In the genomic region with DNA sequence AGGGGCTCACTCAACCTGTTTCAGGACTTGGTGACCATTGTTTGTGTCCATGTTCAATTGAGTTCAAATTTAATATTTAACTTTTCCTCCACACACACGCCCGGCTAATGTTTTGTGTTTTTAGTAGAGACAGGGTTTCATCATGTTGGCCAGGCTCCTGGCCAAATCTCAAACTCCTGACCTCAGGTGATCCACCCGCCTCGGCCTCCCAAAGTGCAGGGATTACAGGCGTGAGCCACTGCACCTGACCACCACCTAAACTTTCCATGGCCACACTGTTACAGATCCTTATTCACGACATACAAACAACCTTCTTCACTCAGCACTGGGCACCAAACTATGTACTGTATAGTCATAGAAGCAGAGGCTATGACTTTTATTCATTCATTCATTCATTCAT, we compare ENCODE assay signal across 3 cellular contexts. TPM values are rescaled to one million over a fixed set of nuclear protein-coding genes. Genes with fewer than 3 reads are reported as not detected.
"Had no signal": no experiment of that assay in that cellular context is flagged by ENCODE, and none has a peak within 500 bp of the region (broad histone marks: within the 10 kb centered on the region; RNA-seq: fewer than 3 reads in every experiment).

No MANE protein-coding gene starts in this region.

RNA-seq across cellular contexts. Expression of gene LIMS3, which starts 4.3 kb away (rescaled TPM):
- total RNA-seq: H4, H7 had no signal
- polyA plus RNA-seq: H1 had no signal
